In the genomic region with DNA sequence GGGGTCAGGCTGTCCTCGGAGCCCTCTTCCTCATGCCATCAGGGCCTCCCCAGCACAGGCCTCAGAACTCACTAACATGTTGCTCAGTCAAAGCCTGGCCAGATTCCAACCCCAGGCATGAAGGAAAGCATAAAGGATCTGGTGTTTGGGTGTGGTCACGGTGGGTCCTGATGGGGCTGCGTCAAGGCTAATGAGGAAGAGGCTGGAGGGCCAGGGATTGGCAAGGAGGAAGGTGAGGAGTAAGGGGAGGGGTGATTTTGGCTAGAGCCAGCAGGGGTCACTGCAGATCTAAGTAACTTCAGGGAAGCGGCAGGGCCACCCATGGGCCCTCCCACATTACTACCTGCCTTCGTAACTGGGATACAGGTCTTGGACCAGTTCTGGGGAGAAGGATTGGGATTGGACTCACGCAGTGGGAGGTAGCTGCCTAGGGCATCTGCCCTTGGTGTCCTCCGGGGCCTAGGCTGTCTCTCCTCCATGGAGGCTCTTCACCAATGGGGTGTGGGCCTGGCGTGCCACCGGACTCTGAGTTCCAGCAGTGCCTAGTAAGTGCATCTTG, we compare ENCODE assay signal across 1 cellular context.
TF ChIP-seq lines count a peak whose summit lies in the region.

No MANE protein-coding gene starts in this region.

TF ChIP-seq in GM23338, 12 proteins besides CTCF, POLR2A, EP300 and RAD21 (continued from another document):
- TF ChIP-seq, protein P1, sequence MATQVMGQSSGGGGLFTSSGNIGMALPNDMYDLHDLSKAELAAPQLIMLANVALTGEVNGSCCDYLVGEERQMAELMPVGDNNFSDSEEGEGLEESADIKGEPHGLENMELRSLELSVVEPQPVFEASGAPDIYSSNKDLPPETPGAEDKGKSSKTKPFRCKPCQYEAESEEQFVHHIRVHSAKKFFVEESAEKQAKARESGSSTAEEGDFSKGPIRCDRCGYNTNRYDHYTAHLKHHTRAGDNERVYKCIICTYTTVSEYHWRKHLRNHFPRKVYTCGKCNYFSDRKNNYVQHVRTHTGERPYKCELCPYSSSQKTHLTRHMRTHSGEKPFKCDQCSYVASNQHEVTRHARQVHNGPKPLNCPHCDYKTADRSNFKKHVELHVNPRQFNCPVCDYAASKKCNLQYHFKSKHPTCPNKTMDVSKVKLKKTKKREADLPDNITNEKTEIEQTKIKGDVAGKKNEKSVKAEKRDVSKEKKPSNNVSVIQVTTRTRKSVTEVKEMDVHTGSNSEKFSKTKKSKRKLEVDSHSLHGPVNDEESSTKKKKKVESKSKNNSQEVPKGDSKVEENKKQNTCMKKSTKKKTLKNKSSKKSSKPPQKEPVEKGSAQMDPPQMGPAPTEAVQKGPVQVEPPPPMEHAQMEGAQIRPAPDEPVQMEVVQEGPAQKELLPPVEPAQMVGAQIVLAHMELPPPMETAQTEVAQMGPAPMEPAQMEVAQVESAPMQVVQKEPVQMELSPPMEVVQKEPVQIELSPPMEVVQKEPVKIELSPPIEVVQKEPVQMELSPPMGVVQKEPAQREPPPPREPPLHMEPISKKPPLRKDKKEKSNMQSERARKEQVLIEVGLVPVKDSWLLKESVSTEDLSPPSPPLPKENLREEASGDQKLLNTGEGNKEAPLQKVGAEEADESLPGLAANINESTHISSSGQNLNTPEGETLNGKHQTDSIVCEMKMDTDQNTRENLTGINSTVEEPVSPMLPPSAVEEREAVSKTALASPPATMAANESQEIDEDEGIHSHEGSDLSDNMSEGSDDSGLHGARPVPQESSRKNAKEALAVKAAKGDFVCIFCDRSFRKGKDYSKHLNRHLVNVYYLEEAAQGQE (IDR thresholded peaks at IDR 0.05; ENCODE audit: unreplicated experiment) = no peak
- TF ChIP-seq STAT1 (IDR thresholded peaks at IDR 0.05; ENCODE audit: unreplicated experiment) = no peak
- no peak for TF ChIP-seq ZNF114 (CRISPR knock-in tag; IDR thresholded peaks at IDR 0.05)
- TF ChIP-seq POLR2AphosphoS5 (IDR thresholded peaks at IDR 0.05; ENCODE audit: low read depth) = no peak
- no peak for TF ChIP-seq EZH2 (IDR thresholded peaks at IDR 0.05; ENCODE audit: low read depth, unreplicated experiment)
- TF ChIP-seq JUNB (IDR thresholded peaks at IDR 0.05; ENCODE audit: unreplicated experiment) = no peak
